ENCODE assay signal across 11 cellular contexts in genomic region chrX:138756234-138756633, GRCh38. TPM values are rescaled to one million over a fixed set of nuclear protein-coding genes. Genes with fewer than 3 reads are reported as not detected.
DNase-seq lines count a peak whose midpoint lies in the region; ATAC-seq, FAIRE-seq and TF ChIP-seq lines count a peak whose summit lies in the region.
"Had no signal": no experiment of that assay in that cellular context is flagged by ENCODE, and none has a peak within 500 bp of the region (broad histone marks: within the 10 kb centered on the region; RNA-seq: fewer than 3 reads in every experiment).

No MANE protein-coding gene starts in this region.

- ATAC-seq in K562, result peak; percentile 72
- ATAC-seq: activated CD8-positive, alpha-beta T cell treated with anti-CD3 and anti-CD28 coated beads, Interleukin-2, amount 10 ng/mL, durations not matched to agents 7 days and 5 days had no signal

- H3K36me3 ChIP-seq in K562 (ENCODE audit: control insufficient read depth, insufficient read depth, low read length) (no peaks in the 10 kb centered on the region), vagina (no peaks in the 10 kb centered on the region)
- H3K36me3 ChIP-seq: BE2C had no signal

- no peaks in the 10 kb centered on the region; the same call in 1 of the 2 replicates for H4K20me1 ChIP-seq in K562 (replicated peaks; ENCODE audit: control insufficient read depth, insufficient read depth, low read length)

- no peaks in the 10 kb centered on the region for H3K9me1 ChIP-seq in K562 (ENCODE audit: control insufficient read depth, insufficient read depth, low read length)

- WGBS in K562 (ENCODE audit: insufficient coverage, low coverage, missing lambda C conversion rate), result 19% methylated on average over 2 of the region's 2 CpGs

- H3K4me3 ChIP-seq in K562 (no peak overlapping the region), vagina (no peak overlapping the region)

- H3K27me3 ChIP-seq in K562 (ENCODE audit: control insufficient read depth in 2 of 2, insufficient read depth in 2 of 2, low read length in 2 of 2), result no peaks in the 10 kb centered on the region
- H3K27me3 ChIP-seq in vagina, result no peaks in the 10 kb centered on the region
- H3K27me3 ChIP-seq: BE2C had no signal

- no peak for FAIRE-seq in K562 (lab: Jason Lieb, UNC)
- FAIRE-seq in urothelium cell line (lab: Jason Lieb, UNC), result no peak

- intact Hi-C loops in K562 (cut with micrococcal nuclease) (no loop called here), vagina (cut with DNase I) (no loop called here)

- H2AFZ ChIP-seq in K562 (ENCODE audit: low read depth, low read length), result no peak overlapping the region

- in situ Hi-C loops in K562 (cut with MboI), result loop anchor here (25.0 kb wide), 1 partner anchor 806 kb away; no protein-coding TSS in a partner anchor

- TF ChIP-seq POLR2A in K562 (conservative IDR thresholded peaks at IDR 0.05), result no peak
- no peak for TF ChIP-seq POLR2A in vagina (IDR thresholded peaks at IDR 0.05)

- CTCF ChIA-PET in K562 (lab: Yijun Ruan, JAX; ENCODE audit: low intra/inter-chr PET ratio), result no interaction called here

- POLR2A ChIA-PET in K562 (lab: Yijun Ruan, JAX), result no interaction called here

- H3K9me3 ChIP-seq in K562 (replicated peaks; ENCODE audit: control insufficient read depth, insufficient read depth, low read depth, low read length), result no peaks in the 10 kb centered on the region
- H3K9me3 ChIP-seq in vagina, result no peaks in the 10 kb centered on the region
- H3K9me3 ChIP-seq: BE2C had no signal

- H3K4me2 ChIP-seq in K562 (ENCODE audit: insufficient read depth, low read length), result no peak overlapping the region

- TF ChIP-seq EP300 in K562 (IDR thresholded peaks at IDR 0.05; ENCODE audit: low read length), result no peak

- TF ChIP-seq RAD21 in K562 (CRISPR knock-in tag; conservative IDR thresholded peaks at IDR 0.05 in 1 of 2, IDR thresholded peaks at IDR 0.05 in 1 of 2), result peak in 1 of 2 experiments; percentile 22; a peak in 1 of 4 replicates

- H3K27ac ChIP-seq in K562 (ENCODE audit: extremely low read depth, low read depth, low read length) (no peak overlapping the region), vagina (no peak overlapping the region)

- DNase-seq in SHP77 treated with DMSO at 0.1 percent for 48 hours (lab: John Stamatoyannopoulos, UW), result peak; percentile 1
- DNase-seq in SHP77 (lab: John Stamatoyannopoulos, UW), result no peak
- DNase-seq in K562 (ENCODE audit: extremely low read depth in 1 of 4, low spot score in 3 of 4), result peak in 2 of 4 experiments; percentile 8
- DNase-seq in kidney tubule cell (ENCODE audit: low spot score), result peak; percentile 73
- DNase-seq in urothelium cell line (ENCODE audit: low spot score), result peak; percentile 32
- DNase-seq in activated naive CD4-positive, alpha-beta T cell treated with Interleukin-2 at 50 U/mL for 16 hours, result no peak
- DNase-seq in activated T-cell treated with anti-CD3 and anti-CD28 coated beads, Interleukin-2, amount 50 U/mL, for 48 hours, result no peak
- DNase-seq in vagina (ENCODE audit: extremely low spot score in 2 of 2), result no peak
- DNase-seq: activated CD8-positive, alpha-beta T cell treated with anti-CD3 and anti-CD28 coated beads, Interleukin-2, amount 10 ng/mL, durations not matched to agents 7 days and 5 days; BE2C; NCI-H226 had no signal

- no TSS peak for BruUV-seq in K562 (replicated peaks; lab: Mats Ljungman, UMichigan)

- TF ChIP-seq CTCF in K562 (IDR thresholded peaks at IDR 0.05 in 2 of 3, conservative IDR thresholded peaks at IDR 0.05 in 1 of 3; ENCODE audit: insufficient read depth in 2 of 3, low read depth in 1 of 3, low read length in 3 of 3) (no peak), vagina (IDR thresholded peaks at IDR 0.05) (no peak)

- H3K4me1 ChIP-seq in K562 (replicated peaks in 1 of 2; ENCODE audit: control insufficient read depth in 2 of 2, insufficient read depth in 2 of 2, low read length in 2 of 2) (no peaks in the 10 kb centered on the region), vagina (no peaks in the 10 kb centered on the region)
- H3K4me1 ChIP-seq: BE2C had no signal

- H3K9ac ChIP-seq in K562 (ENCODE audit: insufficient read depth in 1 of 2, low read depth in 2 of 2, low read length in 2 of 2), result no peak overlapping the region

- no peaks in the 10 kb centered on the region for H3K79me2 ChIP-seq in K562 (ENCODE audit: control insufficient read depth, insufficient read depth, low read length)

TF ChIP-seq in K562, 482 proteins besides CTCF, POLR2A, EP300 and RAD21:
- TF ChIP-seq FOXA3 (CRISPR knock-in tag; conservative IDR thresholded peaks at IDR 0.05 in 1 of 2, IDR thresholded peaks at IDR 0.05 in 1 of 2) (no peak), ZNF184 (CRISPR knock-in tag; IDR thresholded peaks at IDR 0.05) (no peak), ZNF75A (CRISPR knock-in tag; IDR thresholded peaks at IDR 0.05) (no peak), BRD9 (IDR thresholded peaks at IDR 0.05; ENCODE audit: low read depth, partially characterized antibody) (no peak), GTF2B (IDR thresholded peaks at IDR 0.05; ENCODE audit: extremely low read depth, insufficient read length) (no peak), ZNF551 (CRISPR knock-in tag; IDR thresholded peaks at IDR 0.05) (no peak), THRAP3 (IDR thresholded peaks at IDR 0.05; ENCODE audit: borderline replicate concordance) (no peak), POLR2G (IDR thresholded peaks at IDR 0.05; ENCODE audit: low read depth, low read length) (no peak), ZNF589 (CRISPR knock-in tag; IDR thresholded peaks at IDR 0.05; ENCODE audit: low read depth) (no peak), THAP7 (CRISPR knock-in tag; IDR thresholded peaks at IDR 0.05) (no peak), TRIM24 (IDR thresholded peaks at IDR 0.05) (no peak), ZNF707 (CRISPR knock-in tag; conservative IDR thresholded peaks at IDR 0.05) (no peak)

RNA-seq across cellular contexts. Expression of gene FGF13, which starts 44.7 kb away (rescaled TPM):
- total RNA-seq in K562 (2011; cell fraction: chromatin; rRNA removed; ENCODE audit: low replicate concordance), result 7.3 and 18.1 TPM in 2 replicates
- 5.2 and 10.8 TPM in 2 replicates for total RNA-seq in K562 (2011; cell fraction: nucleolus; rRNA removed)
- 9.9 and 16.4 TPM in 2 replicates for total RNA-seq in K562 (2011; cell fraction: nucleoplasm; rRNA removed)
- total RNA-seq in K562 (2014; rRNA removed) (46.5 and 47.6 TPM in 2 replicates), K562 (2014; rRNA removed; fragmentation: Illumina TruSeq; extraction: Trizol) (74.7 and 81.3 TPM in 2 replicates), K562 (2015; rRNA removed; fragmentation: Illumina TruSeq; extraction: Trizol) (57.8 and 60.8 TPM in 2 replicates), K562 (2021) (53.2 and 53.7 TPM in 2 replicates), vagina (3.2 TPM)
- polyA plus RNA-seq in K562 (2011; rRNA removed) (3.3 and 14.8 TPM in 2 replicates), K562 (2014; fragmentation: Illumina TruSeq; extraction: Trizol) (67.5 and 79.5 TPM in 2 replicates), K562 (2014; fragmentation: Nextera tagmentation; extraction: Ambion mirVana) (10 to 100 TPM; 84.4 to 95.7 TPM), K562 (2014; rRNA removed) (33.5 and 36.1 TPM in 2 replicates)
- polyA plus RNA-seq in K562 (2011; cell fraction: cytosol; rRNA removed), result 2.2 and 5.4 TPM in 2 replicates
- 1.8 and 6.0 TPM in 2 replicates for polyA plus RNA-seq in K562 (2011; cell fraction: nucleus; rRNA removed)
- polyA plus RNA-seq in K562 (2012), result 58.1 and 85.0 TPM in 2 replicates
- 4.3 and 20.3 TPM in 2 replicates for polyA minus RNA-seq in K562 (2011; rRNA and poly(A)+ RNA removed)
- polyA minus RNA-seq in K562 (2011; cell fraction: cytosol; rRNA and poly(A)+ RNA removed), result 1.5 and 10.5 TPM in 2 replicates
- polyA minus RNA-seq in K562 (2011; cell fraction: nucleus; rRNA and poly(A)+ RNA removed), result 1.7 and 6.6 TPM in 2 replicates
- total RNA-seq: activated CD8-positive, alpha-beta T cell treated with anti-CD3 and anti-CD28 coated beads, Interleukin-2, amount 10 ng/mL, durations not matched to agents 7 days and 5 days had no signal

Comparison
In these comparisons a context has a peak if more than half of its experiments do, and no peak if none do; other contexts are left out.
1. DNase-seq: peak in SHP77 treated with DMSO at 0.1 percent for 48 hours (single experiment), kidney tubule cell (single experiment) and urothelium cell line (single experiment); none in SHP77 (0 of 2), activated naive CD4-positive, alpha-beta T cell treated with Interleukin-2 at 50 U/mL for 16 hours (single experiment), activated T-cell treated with anti-CD3 and anti-CD28 coated beads, Interleukin-2, amount 50 U/mL, for 48 hours (0 of 2) and vagina (0 of 2).